In genomic region chr21:29335720-29336119, GRCh38 we compare ENCODE assay signal across 13 cellular contexts. TPM values are rescaled to one million over a fixed set of nuclear protein-coding genes. Genes with fewer than 3 reads are reported as not detected.
DNase-seq lines count a peak whose midpoint lies in the region; ATAC-seq, FAIRE-seq and TF ChIP-seq lines count a peak whose summit lies in the region.
"Had no signal": no experiment of that assay in that cellular context is flagged by ENCODE, and none has a peak within 500 bp of the region (broad histone marks: within the 10 kb centered on the region; RNA-seq: fewer than 3 reads in every experiment).

No MANE protein-coding gene starts in this region.

- H3K4me3 ChIP-seq in IMR-90 (ENCODE audit: insufficient read depth, low read depth, low read length) (no peak overlapping the region), K562 (no peak overlapping the region), kidney (ENCODE audit: low read length in 2 of 2) (no peak overlapping the region), colonic mucosa (no peak overlapping the region)

- no peaks in the 10 kb centered on the region for H3K9me3 Mint-ChIP-seq in CD14-positive monocyte

- H3K36me3 Mint-ChIP-seq in CD14-positive monocyte, result peaks cover 56 to 88% of the 10 kb centered on the region in 2 donors

- 40% methylated on average over 1 of the region's 3 CpGs; no CpG with 5 or more reads in 1 of the 2 experiments for WGBS in IMR-90 (ENCODE audit: extremely low coverage in 2 of 2, insufficient read length in 1 of 2), 2 experiments
- 73% methylated on average over 3 of the region's 3 CpGs for WGBS in K562 (ENCODE audit: insufficient coverage, low coverage, missing lambda C conversion rate)

- BruUV-seq in IMR-90 (replicated peaks; lab: Mats Ljungman, UMichigan) (no TSS peak), K562 (replicated peaks; lab: Mats Ljungman, UMichigan) (no TSS peak)

- dilution Hi-C loops in IMR-90 (cut with HindIII; ENCODE audit: low sequenced_read_pairs, unreplicated experiment), result no loop called here

- peak overlapping the region; percentile 26; the same call in 1 of the 2 replicates for H3K4ac ChIP-seq in IMR-90 (ENCODE audit: low read depth, low read length)

- TF ChIP-seq CTCF in CD14-positive monocyte (IDR thresholded peaks at IDR 0.05) (peak; percentile 8), IMR-90 (conservative IDR thresholded peaks at IDR 0.05; ENCODE audit: low read depth, low read length) (no peak), K562 (IDR thresholded peaks at IDR 0.05 in 2 of 3, conservative IDR thresholded peaks at IDR 0.05 in 1 of 3; ENCODE audit: insufficient read depth in 2 of 3, low read depth in 1 of 3, low read length in 3 of 3) (peak in 2 of 3 experiments; percentile 21 to 41; a peak in 3 of 6 replicates), kidney (IDR thresholded peaks at IDR 0.05; ENCODE audit: borderline replicate concordance, extremely low read depth, insufficient read depth) (no peak), colonic mucosa (IDR thresholded peaks at IDR 0.05) (no peak)

- TF ChIP-seq EP300 in K562 (IDR thresholded peaks at IDR 0.05; ENCODE audit: low read length), result no peak

- H2AFZ ChIP-seq in IMR-90 (replicated peaks; ENCODE audit: low read length, poor library complexity) (no peak overlapping the region), K562 (ENCODE audit: low read depth, low read length) (no peak overlapping the region)

- H3K9me3 ChIP-seq in IMR-90 (ENCODE audit: control insufficient read depth, insufficient read depth, low read length) (no peaks in the 10 kb centered on the region), K562 (replicated peaks; ENCODE audit: control insufficient read depth, insufficient read depth, low read depth, low read length) (no peaks in the 10 kb centered on the region), kidney (ENCODE audit: control insufficient read depth in 1 of 2, low read length in 2 of 2) (no peaks in the 10 kb centered on the region), colonic mucosa (no peaks in the 10 kb centered on the region)

- peaks cover 20% of the 10 kb centered on the region for H3K4me1 ChIP-seq in IMR-90 (ENCODE audit: control insufficient read depth, insufficient read depth, low read length)
- peaks cover 0 to 21% of the 10 kb centered on the region in 2 experiments; a peak in 2 of 5 replicates for H3K4me1 ChIP-seq in K562 (replicated peaks in 1 of 2; ENCODE audit: control insufficient read depth in 2 of 2, insufficient read depth in 2 of 2, low read length in 2 of 2)
- H3K4me1 ChIP-seq in kidney (ENCODE audit: control insufficient read depth in 1 of 2, insufficient read depth in 1 of 2, low read depth in 1 of 2, low read length in 2 of 2), result no peaks in the 10 kb centered on the region
- H3K4me1 ChIP-seq in colonic mucosa, result no peaks in the 10 kb centered on the region

- ATAC-seq in IMR-90 (ENCODE audit: low read depth) (peak; percentile 31), K562 (peak; percentile 57), HG02973 (IDR thresholded peaks at IDR 0.05; ENCODE audit: unreplicated experiment) (no peak)
- ATAC-seq: activated CD4-positive, CD25-positive, alpha-beta regulatory T cell treated with anti-CD3 and anti-CD28 coated beads, Interleukin-2, amount 50 U/mL, for 24 hours; right cardiac atrium had no signal

- H3K27me3 ChIP-seq in IMR-90 (ENCODE audit: control insufficient read depth, insufficient read depth, low read length) (no peaks in the 10 kb centered on the region), K562 (ENCODE audit: control insufficient read depth in 2 of 2, insufficient read depth in 2 of 2, low read length in 2 of 2) (no peaks in the 10 kb centered on the region), colonic mucosa (no peaks in the 10 kb centered on the region)

- H2AK9ac ChIP-seq in IMR-90 (replicated peaks; ENCODE audit: low read depth, low read length, poor library complexity), result no peak overlapping the region

- H2AK5ac ChIP-seq in IMR-90 (ENCODE audit: low read depth, low read length), result peak overlapping the region; percentile 68

- in situ Hi-C loops in IMR-90 (cut with MboI; ENCODE audit: low sequenced_read_pairs) (no loop called here), K562 (cut with MboI) (no loop called here)

- POLR2A ChIA-PET in IMR-90 (lab: Charles Lee; ENCODE audit: unreplicated experiment), result no interaction called here
- POLR2A ChIA-PET in K562 (lab: Yijun Ruan, JAX), result interaction anchor here (0.9 to 1.2 kb wide), 2 partner anchors 8 to 36 kb away, joined by 3 read pairs; no protein-coding TSS in a partner anchor

- H3K4me2 ChIP-seq in IMR-90 (ENCODE audit: low read depth, low read length), result peak overlapping the region; percentile 20; the same call in 1 of the 2 replicates
- H3K4me2 ChIP-seq in K562 (ENCODE audit: insufficient read depth, low read length), result no peak overlapping the region

- no peak overlapping the region for H2BK20ac ChIP-seq in IMR-90 (ENCODE audit: low read depth, low read length)

- H3K18ac ChIP-seq in IMR-90 (ENCODE audit: low read depth, low read length), result peak overlapping the region; percentile 16; the same call in 1 of the 2 replicates

- no peak overlapping the region for H3K9ac ChIP-seq in IMR-90 (ENCODE audit: low read depth, low read length)
- H3K9ac ChIP-seq in K562 (ENCODE audit: insufficient read depth in 1 of 2, low read depth in 2 of 2, low read length in 2 of 2), result no peak overlapping the region
- H3K9ac ChIP-seq in kidney (ENCODE audit: low read length in 2 of 2), result no peak overlapping the region
- H3K9ac ChIP-seq in colonic mucosa (ENCODE audit: low read depth in 2 of 2, low read length in 2 of 2), result no peak overlapping the region

- no peak overlapping the region; the same call in 1 of the 2 replicates for H3K56ac ChIP-seq in IMR-90 (ENCODE audit: extremely low read depth, insufficient read depth, low read length)

- H3K79me2 ChIP-seq in K562 (ENCODE audit: control insufficient read depth, insufficient read depth, low read length), result peaks cover 75% of the 10 kb centered on the region

- H4K5ac ChIP-seq in IMR-90 (ENCODE audit: low read depth, low read length), result no peak overlapping the region

- TF ChIP-seq POLR2A in IMR-90 (IDR thresholded peaks at IDR 0.05; ENCODE audit: low read depth, low read length), result no peak
- no peak for TF ChIP-seq POLR2A in K562 (conservative IDR thresholded peaks at IDR 0.05)

- peak; percentile 23 for FAIRE-seq in K562 (lab: Jason Lieb, UNC)
- FAIRE-seq in kidney (lab: Jason Lieb, UNC), result peak; percentile 6

- peaks cover 14 to 41% of the 10 kb centered on the region in 2 experiments; a peak in 3 of 4 replicates for H3K79me1 ChIP-seq in IMR-90 (ENCODE audit: low read depth in 1 of 2, low read length in 2 of 2)

- H3K9me1 ChIP-seq in IMR-90 (ENCODE audit: insufficient read depth, low read length) (peaks cover 8% of the 10 kb centered on the region), K562 (ENCODE audit: control insufficient read depth, insufficient read depth, low read length) (no peaks in the 10 kb centered on the region)

- H4K91ac ChIP-seq in IMR-90 (ENCODE audit: insufficient read depth, low read depth, low read length), result peak overlapping the region; percentile 61; the same call in 1 of the 2 replicates

- DNase-seq in CD14-positive monocyte (ENCODE audit: low spot score) (no peak), IMR-90 (peak; percentile 61), K562 (ENCODE audit: extremely low read depth in 1 of 4, low spot score in 3 of 4) (no peak), kidney (no peak), colonic mucosa (no peak), SKM-1 treated with dmso at 0.1 percent for 144 hours (lab: John Stamatoyannopoulos, UW; ENCODE audit: unreplicated experiment) (no peak)
- DNase-seq in activated naive CD4-positive, alpha-beta T cell treated with Interleukin-2 at 50 U/mL for 16 hours, result no peak
- DNase-seq: activated T-cell treated with anti-CD3 and anti-CD28 coated beads, Interleukin-2, amount 50 U/mL, for 1 hour; GDM1; NCI-H187 treated with DMSO at 0.1 percent for 48 hours; right cardiac atrium had no signal

- H2BK15ac ChIP-seq in IMR-90 (ENCODE audit: low read depth, low read length), result no peak overlapping the region

- H3K36me3 ChIP-seq in IMR-90 (ENCODE audit: control insufficient read depth, insufficient read depth, low read length) (peaks cover 10% of the 10 kb centered on the region), K562 (ENCODE audit: control insufficient read depth, insufficient read depth, low read length) (peaks cover 56% of the 10 kb centered on the region; the same call in 2 of the 3 replicates), kidney (ENCODE audit: control insufficient read depth in 1 of 2, insufficient read depth in 2 of 2, low read length in 2 of 2) (peaks cover 0 to 6% of the 10 kb centered on the region in 2 donors), colonic mucosa (no peaks in the 10 kb centered on the region)

- H3K14ac ChIP-seq in IMR-90 (replicated peaks; ENCODE audit: low read depth, low read length), result 0 out of 2 replicates have a peak overlapping the region, but pooled peaks have one; percentile 3

- H4K8ac ChIP-seq in IMR-90 (ENCODE audit: low read depth in 2 of 2, low read length in 2 of 2), result peak overlapping the region; percentile 66 to 87; a peak in 3 of 4 replicates

- H3K23ac ChIP-seq in IMR-90 (ENCODE audit: low read depth, low read length), result 0 out of 2 replicates have a peak overlapping the region, but pooled peaks have one; percentile 1

- intact Hi-C loops in CD14-positive monocyte (cut with micrococcal nuclease) (no loop called here), IMR-90 (cut with micrococcal nuclease) (no loop called here), K562 (cut with micrococcal nuclease) (no loop called here), kidney (cut with DNase I) (no loop called here), colonic mucosa (cut with DNase I) (no loop called here)

- H3K4me3 Mint-ChIP-seq in CD14-positive monocyte, result no peak overlapping the region

- H4K20me1 ChIP-seq in IMR-90 (ENCODE audit: insufficient read depth, low read length), result peaks cover 33% of the 10 kb centered on the region
- no peaks in the 10 kb centered on the region; the same call in 1 of the 2 replicates for H4K20me1 ChIP-seq in K562 (replicated peaks; ENCODE audit: control insufficient read depth, insufficient read depth, low read length)

- no peaks in the 10 kb centered on the region for H3K27me3 Mint-ChIP-seq in CD14-positive monocyte (ENCODE audit: low read depth in 3 of 3)

- TF ChIP-seq RAD21 in IMR-90 (IDR thresholded peaks at IDR 0.05; ENCODE audit: low read length) (no peak; the same call in 1 of the 2 replicates), K562 (CRISPR knock-in tag; conservative IDR thresholded peaks at IDR 0.05 in 1 of 2, IDR thresholded peaks at IDR 0.05 in 1 of 2) (peak; percentile 22 to 48; a peak in 3 of 4 replicates)

- H3K27ac ChIP-seq in IMR-90 (ENCODE audit: insufficient read depth, low read length) (peak overlapping the region; percentile 24), K562 (ENCODE audit: extremely low read depth, low read depth, low read length) (no peak overlapping the region), kidney (ENCODE audit: low read depth in 2 of 2, low read length in 2 of 2) (no peak overlapping the region), colonic mucosa (no peak overlapping the region)

- H2BK5ac ChIP-seq in IMR-90 (ENCODE audit: low read depth, low read length, poor library complexity, severe bottlenecking), result peak overlapping the region; percentile 95

- peak overlapping the region; percentile 22; the same call in 1 of the 2 replicates for H2BK120ac ChIP-seq in IMR-90 (ENCODE audit: low read depth, low read length)

- H3K27ac Mint-ChIP-seq in CD14-positive monocyte, result peak overlapping the region; percentile 3 to 82 (median 31)

- H3K4me1 Mint-ChIP-seq in CD14-positive monocyte, result peaks cover 29% of the 10 kb centered on the region

- CTCF ChIA-PET in IMR-90 (lab: Yijun Ruan, JAX), result interaction anchor here (1.3 to 1.4 kb wide), 4 partner anchors 18 to 171 kb away, joined by 3 to 4 read pairs (median 4); no protein-coding TSS in a partner anchor
- CTCF ChIA-PET in K562 (lab: Yijun Ruan, JAX; ENCODE audit: low intra/inter-chr PET ratio), result interaction anchor here (1.3 kb wide), 1 partner anchor 36 kb away, joined by 6 read pairs; no protein-coding TSS in a partner anchor

RNA-seq across cellular contexts. Expression of gene BACH1, which starts 37.0 kb away (rescaled TPM):
- polyA plus RNA-seq in CD14-positive monocyte (100 to 1,000 TPM; 148 to 199 TPM), IMR-90 (2012; rRNA removed) (19.6 and 23.1 TPM in 2 replicates), K562 (2011; rRNA removed) (33.3 and 41.2 TPM in 2 replicates), K562 (2014; fragmentation: Illumina TruSeq; extraction: Trizol) (23.3 and 28.6 TPM in 2 replicates), K562 (2014; fragmentation: Nextera tagmentation; extraction: Ambion mirVana) (10 to 100 TPM; 10.6 to 12.6 TPM), K562 (2014; rRNA removed) (14.6 and 15.9 TPM in 2 replicates), kidney (ENCODE audit: insufficient read depth, low read depth, low replicate concordance) (5.6 TPM)
- total RNA-seq in IMR-90 (2012; rRNA removed) (108 and 132 TPM in 2 replicates), K562 (2014; rRNA removed) (23.6 and 24.6 TPM in 2 replicates), K562 (2014; rRNA removed; fragmentation: Illumina TruSeq; extraction: Trizol) (51.7 and 57.7 TPM in 2 replicates), K562 (2015; rRNA removed; fragmentation: Illumina TruSeq; extraction: Trizol) (33.4 and 36.7 TPM in 2 replicates), K562 (2021) (53.6 and 58.5 TPM in 2 replicates), kidney (85.1 TPM), colonic mucosa (10 to 100 TPM; 33.2 to 66.9 TPM)
- polyA plus RNA-seq in IMR-90 (2012; cell fraction: cytosol; rRNA removed), result 8.3 and 11.9 TPM in 2 replicates
- 7.9 and 44.3 TPM in 2 replicates for polyA plus RNA-seq in IMR-90 (2012; cell fraction: nucleus; rRNA removed; ENCODE audit: low replicate concordance)
- total RNA-seq in K562 (2011; cell fraction: chromatin; rRNA removed; ENCODE audit: low replicate concordance), result 67.5 and 174 TPM in 2 replicates
- total RNA-seq in K562 (2011; cell fraction: nucleolus; rRNA removed), result 37.7 and 46.3 TPM in 2 replicates
- 49.6 and 62.1 TPM in 2 replicates for total RNA-seq in K562 (2011; cell fraction: nucleoplasm; rRNA removed)
- 10.2 and 19.7 TPM in 2 replicates for polyA plus RNA-seq in K562 (2011; cell fraction: cytosol; rRNA removed)
- polyA plus RNA-seq in K562 (2011; cell fraction: nucleus; rRNA removed), result 24.4 and 26.5 TPM in 2 replicates
- polyA plus RNA-seq in K562 (2012), result 23.8 and 26.4 TPM in 2 replicates
- 266 and 267 TPM in 2 replicates for polyA minus RNA-seq in K562 (2011; rRNA and poly(A)+ RNA removed)
- 47.3 and 68.3 TPM in 2 replicates for polyA minus RNA-seq in K562 (2011; cell fraction: cytosol; rRNA and poly(A)+ RNA removed)
- polyA minus RNA-seq in K562 (2011; cell fraction: nucleus; rRNA and poly(A)+ RNA removed), result 42.0 and 79.6 TPM in 2 replicates

Comparison
In these comparisons a context has a peak if more than half of its experiments do, and no peak if none do; other contexts are left out.
1. CTCF ChIP-seq: peak in CD14-positive monocyte (single experiment) and K562 (2 of 3); none in IMR-90 (single experiment), kidney (single experiment) and colonic mucosa (single experiment).